Comparison of ENCODE assay signal across 20 cellular contexts in genomic region chr2:236847023-236847422, GRCh38.
"Had no signal": no experiment of that assay in that cellular context is flagged by ENCODE, and none has a peak within 500 bp of the region (broad histone marks: within the 10 kb centered on the region; RNA-seq: fewer than 3 reads in every experiment).

No MANE protein-coding gene starts in this region.

- H3K27me3 Mint-ChIP-seq: stimulated activated naive CD8-positive, alpha-beta T cell treated with anti-CD3 and anti-CD28 coated beads, Interleukin-15, Interleukin-2, amounts not matched to agents 100 ng/mL and 50 ng/mL, for 24 hours had no signal

- H3K36me3 Mint-ChIP-seq: natural killer cell; stimulated activated memory B cell treated with anti-CD40 and anti-IgM and Interleukin-4, amounts not matched to agents 10 μg/mL and 1 μg/mL and 100 μg/mL, for 72 hours had no signal

- DNase-seq: cortex of kidney; dorsolateral prefrontal cortex; effector CD8-positive, alpha-beta T cell; heart left ventricle; hippocampal formation; mammary epithelial cell; natural killer cell; spleen; stimulated activated CD4-positive, alpha-beta T cell treated with anti-CD3 and anti-CD28 coated beads, Interleukin-15, amount 100 ng/mL, for 24 hours; stimulated activated CD4-positive, alpha-beta T cell treated with anti-CD3 and anti-CD28 coated beads, Interleukin-1b, Interleukin-23, amount 100 ng/mL, for 48 hours; stimulated activated CD4-positive, alpha-beta T cell treated with anti-CD3 and anti-CD28 coated beads, Interleukin-4, amount 100 ng/mL, for 24 hours; upper lobe of left lung; uterus had no signal

- H3K9me3 ChIP-seq: heart left ventricle, neutrophil, spleen, tibial artery, upper lobe of left lung, uterus had no signal

- H3K9me3 Mint-ChIP-seq: natural killer cell; stimulated activated memory B cell treated with anti-CD40 and anti-IgM and Interleukin-4, amounts not matched to agents 10 μg/mL and 1 μg/mL and 100 μg/mL, for 72 hours; stimulated activated naive CD8-positive, alpha-beta T cell treated with anti-CD3 and anti-CD28 coated beads, Interleukin-15, Interleukin-2, amounts not matched to agents 100 ng/mL and 50 ng/mL, for 24 hours had no signal

- ATAC-seq: esophagus mucosa; heart left ventricle; left lobe of liver; natural killer cell; sciatic nerve; stimulated activated memory B cell treated with anti-CD40 and anti-IgM and Interleukin-4, amounts not matched to agents 10 μg/mL and 1 μg/mL and 100 μg/mL, for 72 hours had no signal

- H3K27ac Mint-ChIP-seq: natural killer cell; stimulated activated memory B cell treated with anti-CD40 and anti-IgM and Interleukin-4, amounts not matched to agents 10 μg/mL and 1 μg/mL and 100 μg/mL, for 72 hours; stimulated activated naive CD8-positive, alpha-beta T cell treated with anti-CD3 and anti-CD28 coated beads, Interleukin-15, Interleukin-2, amounts not matched to agents 100 ng/mL and 50 ng/mL, for 24 hours had no signal

- H3K4me1 Mint-ChIP-seq: natural killer cell; stimulated activated memory B cell treated with anti-CD40 and anti-IgM and Interleukin-4, amounts not matched to agents 10 μg/mL and 1 μg/mL and 100 μg/mL, for 72 hours had no signal

- H3K4me1 ChIP-seq: uterus had no signal

- H3K4me3 ChIP-seq: dorsolateral prefrontal cortex, heart left ventricle, spleen, tibial artery, upper lobe of left lung, uterus had no signal

- H3K27me3 ChIP-seq: heart left ventricle, neutrophil, tibial artery, upper lobe of left lung, uterus had no signal

- H3K36me3 ChIP-seq: heart left ventricle, neutrophil, spleen, tibial artery, upper lobe of left lung, uterus had no signal

- H3K27ac ChIP-seq: dorsolateral prefrontal cortex, heart left ventricle, neutrophil, spleen, tibial artery, upper lobe of left lung, uterus had no signal

- H3K4me3 Mint-ChIP-seq: natural killer cell; stimulated activated memory B cell treated with anti-CD40 and anti-IgM and Interleukin-4, amounts not matched to agents 10 μg/mL and 1 μg/mL and 100 μg/mL, for 72 hours; stimulated activated naive CD8-positive, alpha-beta T cell treated with anti-CD3 and anti-CD28 coated beads, Interleukin-15, Interleukin-2, amounts not matched to agents 100 ng/mL and 50 ng/mL, for 24 hours had no signal
